Comparison of ENCODE assay signal across 27 cellular contexts in the genomic region with DNA sequence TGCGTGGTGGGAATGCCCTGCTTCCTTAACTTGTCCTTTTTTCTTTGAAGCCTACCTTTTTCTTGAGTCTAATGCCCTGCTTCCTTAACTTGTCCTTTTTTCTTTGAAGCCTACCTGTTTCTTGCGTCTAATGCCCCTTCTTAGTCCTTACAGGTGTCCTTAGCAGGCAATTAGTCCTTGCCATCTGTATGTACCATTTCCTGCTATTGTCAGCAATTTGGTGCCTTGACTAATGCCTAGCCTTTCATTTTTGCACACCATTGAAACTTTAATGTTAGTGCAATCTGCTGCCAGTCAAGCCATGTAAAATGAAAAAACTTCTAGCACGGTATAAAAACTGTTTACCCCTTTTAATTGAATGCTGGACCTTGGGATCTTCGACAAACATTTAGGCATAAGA. TPM values are rescaled to one million over a fixed set of nuclear protein-coding genes. Genes with fewer than 3 reads are reported as not detected.
A peak's percentile ranks its signal among the peaks of the same experiment; 100 is the strongest.
DNase-seq lines count a peak whose midpoint lies in the region; ATAC-seq, FAIRE-seq and TF ChIP-seq lines count a peak whose summit lies in the region.
"Had no signal": no experiment of that assay in that cellular context is flagged by ENCODE, and none has a peak within 500 bp of the region (broad histone marks: within the 10 kb centered on the region; RNA-seq: fewer than 3 reads in every experiment).

No MANE protein-coding gene starts in this region.

- no TSS peak for BruUV-seq in GM12878 (replicated peaks; lab: Mats Ljungman, UMichigan)

- no peak for TF ChIP-seq RAD21 in GM12878 (IDR thresholded peaks at IDR 0.05; ENCODE audit: insufficient read depth, low read depth, low read length)

- H3K4me2 ChIP-seq in KMS-11 (peak overlapping the region; percentile 56), GM12878 (ENCODE audit: control insufficient read depth, insufficient read depth) (peak overlapping the region; percentile 7; the same call in 1 of the 2 replicates)
- H3K4me2 ChIP-seq: hepatocyte had no signal

- intact Hi-C loops in GM12878 (cut with micrococcal nuclease; ENCODE audit: unreplicated experiment) (loop anchor here (10.0 kb wide), 1 partner anchor 221 kb away; no protein-coding TSS in a partner anchor), left lung (cut with DNase I) (no loop called here)

- no peak for TF ChIP-seq POLR2A in GM12878 (IDR thresholded peaks at IDR 0.05; ENCODE audit: low read depth, low read length)

- H3K79me2 ChIP-seq in KMS-11 (ENCODE audit: insufficient read depth, low read depth) (peaks cover 67% of the 10 kb centered on the region), GM12878 (ENCODE audit: control insufficient read depth, insufficient read depth, low read length) (peaks cover 80% of the 10 kb centered on the region)

- H3K9me3 ChIP-seq in GM12878 (replicated peaks; ENCODE audit: control insufficient read depth, insufficient read depth, low read length) (no peaks in the 10 kb centered on the region; the same call in 2 of the 3 replicates), left lung (no peaks in the 10 kb centered on the region)
- H3K9me3 ChIP-seq: ascending aorta, neutrophil, psoas muscle had no signal

- peaks cover 28% of the 10 kb centered on the region for H3K36me3 Mint-ChIP-seq in activated naive CD4-positive, alpha-beta T cell treated with anti-CD3 and anti-CD28 coated beads, Interleukin-2, amount 50 U/mL, for 24 hours
- H3K36me3 Mint-ChIP-seq in nephron (ENCODE audit: low read depth) = peaks cover 66% of the 10 kb centered on the region

- H3K27me3 ChIP-seq in KMS-11 (ENCODE audit: insufficient read depth, low read depth) = no peaks in the 10 kb centered on the region
- H3K27me3 ChIP-seq in GM12878 (replicated peaks in 1 of 2; ENCODE audit: control insufficient read depth in 2 of 2, insufficient read depth in 2 of 2, low read length in 1 of 2) = no peaks in the 10 kb centered on the region
- no peaks in the 10 kb centered on the region for H3K27me3 ChIP-seq in left lung
- H3K27me3 ChIP-seq: ascending aorta, hepatocyte, neutrophil had no signal

- H3K27ac Mint-ChIP-seq in activated naive CD4-positive, alpha-beta T cell treated with anti-CD3 and anti-CD28 coated beads, Interleukin-2, amount 50 U/mL, for 24 hours = peak overlapping the region; percentile 76
- peak overlapping the region in 1 of 3 experiments; percentile 28 for H3K27ac Mint-ChIP-seq in nephron
- H3K27ac Mint-ChIP-seq: activated CD4-positive, alpha-beta T cell treated with anti-CD3 and anti-CD28 coated beads, Interleukin-2, amount 10 ng/mL, durations not matched to agents 7 days and 5 days; stimulated activated memory B cell treated with anti-CD40 and anti-IgM and Interleukin-4, amounts not matched to agents 10 μg/mL and 1 μg/mL and 100 μg/mL, for 72 hours had no signal

- H4K20me1 ChIP-seq in KMS-11 (ENCODE audit: insufficient read depth) (no peaks in the 10 kb centered on the region), GM12878 (ENCODE audit: control insufficient read depth, insufficient read depth) (peaks cover 11% of the 10 kb centered on the region)

- TF ChIP-seq CTCF in KMS-11 (conservative IDR thresholded peaks at IDR 0.05; ENCODE audit: low read depth, low read length) (no peak), GM12878 (IDR thresholded peaks at IDR 0.05 in 2 of 3, conservative IDR thresholded peaks at IDR 0.05 in 1 of 3; ENCODE audit: control insufficient read depth in 2 of 3, extremely low read depth in 1 of 3, insufficient read depth in 1 of 3, low read depth in 3 of 3, low read length in 3 of 3) (no peak), nephron (IDR thresholded peaks at IDR 0.05; ENCODE audit: unreplicated experiment in 3 of 3) (no peak), left lung (IDR thresholded peaks at IDR 0.05) (no peak)

- no peaks in the 10 kb centered on the region for H3K27me3 Mint-ChIP-seq in activated naive CD4-positive, alpha-beta T cell treated with anti-CD3 and anti-CD28 coated beads, Interleukin-2, amount 50 U/mL, for 24 hours
- peaks cover 3% of the 10 kb centered on the region for H3K27me3 Mint-ChIP-seq in nephron (ENCODE audit: low read depth)
- H3K27me3 Mint-ChIP-seq: activated CD4-positive, alpha-beta T cell treated with anti-CD3 and anti-CD28 coated beads, Interleukin-2, amount 10 ng/mL, durations not matched to agents 7 days and 5 days; stimulated activated memory B cell treated with anti-CD40 and anti-IgM and Interleukin-4, amounts not matched to agents 10 μg/mL and 1 μg/mL and 100 μg/mL, for 72 hours had no signal

- DNase-seq in activated naive CD4-positive, alpha-beta T cell treated with Interleukin-2 at 50 U/mL for 16 hours = no peak
- no peak for DNase-seq in GM12878 (ENCODE audit: low read depth, low spot score)
- DNase-seq in C1 segment of cervical spinal cord (lab: John Stamatoyannopoulos, UW) = no peak
- DNase-seq in left lung = no peak
- DNase-seq: activated CD4-positive, alpha-beta T cell treated with anti-CD3 and anti-CD28 coated beads, Interleukin-2, amount 10 ng/mL, durations not matched to agents 7 days and 5 days; activated naive CD4-positive, alpha-beta T cell treated with anti-CD3 and anti-CD28 coated beads, Interleukin-2, amount 50 U/mL, for 16 hours; DMS153; foreskin melanocyte; GF-D8; Karpas-422; left ventricle myocardium superior; NCI-H1092; NCI-H187 treated with DMSO at 0.1 percent for 48 hours; NCI-H2227 treated with DMSO at 0.1 percent for 48 hours; NCI-H748 treated with DMSO at 0.1 percent for 48 hours; psoas muscle; SIG-M5; stimulated activated CD4-positive, alpha-beta T cell treated with anti-CD3 and anti-CD28 coated beads, Interleukin-1b, Interleukin-23, amount 100 ng/mL, for 48 hours had no signal

- peaks cover 3% of the 10 kb centered on the region for H3K9me3 Mint-ChIP-seq in activated naive CD4-positive, alpha-beta T cell treated with anti-CD3 and anti-CD28 coated beads, Interleukin-2, amount 50 U/mL, for 24 hours
- peaks cover 7% of the 10 kb centered on the region for H3K9me3 Mint-ChIP-seq in nephron

- H3K27ac ChIP-seq in KMS-11 = peak overlapping the region; percentile 4; the same call in 1 of the 2 replicates
- H3K27ac ChIP-seq in GM12878 (ENCODE audit: control insufficient read depth, insufficient read depth) = no peak overlapping the region
- H3K27ac ChIP-seq in left lung = no peak overlapping the region
- H3K27ac ChIP-seq: hepatocyte, neutrophil had no signal

- H3K4me1 ChIP-seq in KMS-11 (ENCODE audit: low read depth, poor library complexity, severe bottlenecking) (peaks cover 39% of the 10 kb centered on the region), GM12878 (ENCODE audit: control insufficient read depth, insufficient read depth, low read length) (peaks cover 11% of the 10 kb centered on the region), left lung (peaks cover 13 to 41% of the 10 kb centered on the region in 2 donors)

- H3K4me1 Mint-ChIP-seq in activated naive CD4-positive, alpha-beta T cell treated with anti-CD3 and anti-CD28 coated beads, Interleukin-2, amount 50 U/mL, for 24 hours = peaks cover 84% of the 10 kb centered on the region
- H3K4me1 Mint-ChIP-seq in nephron = peaks cover 61% of the 10 kb centered on the region

- WGBS in GM12878 (ENCODE audit: insufficient coverage, insufficient replicate concordance, low lambda C conversion rate, missing lambda C conversion rate) = 75% methylated on average over 4 of the region's 4 CpGs

- H3K4me3 ChIP-seq in KMS-11 (IDR thresholded peaks at IDR 0.05; ENCODE audit: insufficient read depth, low read depth, low read length) (no peak overlapping the region), GM12878 (peak overlapping the region; percentile 14), left lung (no peak overlapping the region)
- H3K4me3 ChIP-seq: hepatocyte, psoas muscle had no signal

- ATAC-seq in GM12878 = no peak
- no peak for ATAC-seq in left lung
- ATAC-seq in HG03108 (IDR thresholded peaks at IDR 0.05; ENCODE audit: unreplicated experiment) = no peak
- ATAC-seq: left ventricle myocardium superior; psoas muscle; stimulated activated memory B cell treated with anti-CD40 and anti-IgM and Interleukin-4, amounts not matched to agents 10 μg/mL and 1 μg/mL and 100 μg/mL, for 72 hours had no signal

- no peaks in the 10 kb centered on the region for H3K36me3 ChIP-seq in KMS-11 (ENCODE audit: insufficient read depth)
- H3K36me3 ChIP-seq in GM12878 (ENCODE audit: control insufficient read depth in 2 of 2, insufficient read depth in 2 of 2, low read length in 1 of 2) = peaks cover 4 to 22% of the 10 kb centered on the region in 2 experiments
- peaks cover 0 to 9% of the 10 kb centered on the region in 2 donors for H3K36me3 ChIP-seq in left lung

- SMC1A ChIA-PET in GM12878 (lab: Charles Lee; ENCODE audit: uncharacterized antibody, unreplicated experiment) = no interaction called here

- TF ChIP-seq EP300 in GM12878 (IDR thresholded peaks at IDR 0.05; ENCODE audit: borderline replicate concordance in 1 of 2, control insufficient read depth in 1 of 2, low read depth in 2 of 2, low read length in 2 of 2) = no peak

- peak overlapping the region; percentile 54 for H3K4me3 Mint-ChIP-seq in activated naive CD4-positive, alpha-beta T cell treated with anti-CD3 and anti-CD28 coated beads, Interleukin-2, amount 50 U/mL, for 24 hours
- peak overlapping the region; percentile 23 to 47 (median 41) for H3K4me3 Mint-ChIP-seq in nephron
- H3K4me3 Mint-ChIP-seq: activated CD4-positive, alpha-beta T cell treated with anti-CD3 and anti-CD28 coated beads, Interleukin-2, amount 10 ng/mL, durations not matched to agents 7 days and 5 days; CD14-positive monocyte; stimulated activated memory B cell treated with anti-CD40 and anti-IgM and Interleukin-4, amounts not matched to agents 10 μg/mL and 1 μg/mL and 100 μg/mL, for 72 hours had no signal

- in situ Hi-C loops in GM12878 (cut with MboI) = loop anchor here (25.0 kb wide), 1 partner anchor 1508 kb away; no protein-coding TSS in a partner anchor

- FAIRE-seq in GM12878 (lab: Jason Lieb, UNC) = no peak

- H3K9ac ChIP-seq in KMS-11 (no peak overlapping the region), GM12878 (ENCODE audit: control insufficient read depth, insufficient read depth, low read length) (no peak overlapping the region)

- CTCF ChIA-PET in GM12878 (lab: Yijun Ruan, JAX) = no interaction called here

- RAD21 ChIA-PET in GM12878 (lab: Charles Lee; ENCODE audit: unreplicated experiment) = no interaction called here

- POLR2A ChIA-PET in GM12878 (lab: Charles Lee) = no interaction called here

- H2AFZ ChIP-seq in KMS-11 (ENCODE audit: low read depth) = no peak overlapping the region
- no peak overlapping the region for H2AFZ ChIP-seq in GM12878 (ENCODE audit: control insufficient read depth, low read depth, low read length)
- H2AFZ ChIP-seq: hepatocyte had no signal

RNA-seq across cellular contexts. Expression of gene KDM3A, which starts 4.3 kb away (rescaled TPM):
- total RNA-seq in GM12878 (2013; cell fraction: nucleolus; rRNA removed) = 203 and 241 TPM in 2 replicates
- 8.0 and 9.7 TPM in 2 replicates for total RNA-seq in GM12878 (2014; rRNA removed)
- total RNA-seq in GM12878 (2014; rRNA removed; fragmentation: Illumina TruSeq; extraction: Trizol) = 11.0 and 14.9 TPM in 2 replicates
- total RNA-seq in GM12878 (2021) = 15.7 and 16.1 TPM in 2 replicates
- 27.7 TPM for polyA plus RNA-seq in GM12878 (2011; ENCODE audit: low read depth)
- 102 and 145 TPM in 2 replicates for polyA plus RNA-seq in GM12878 (2011; rRNA removed)
- 38.0 and 48.3 TPM in 2 replicates for polyA plus RNA-seq in GM12878 (2011; cell fraction: cytosol; rRNA removed)
- 130 and 199 TPM in 2 replicates for polyA plus RNA-seq in GM12878 (2011; cell fraction: nucleus; rRNA removed)
- polyA plus RNA-seq in GM12878 (2012) = 27.7 and 67.1 TPM in 2 replicates
- 11.3 and 15.6 TPM in 2 replicates for polyA plus RNA-seq in GM12878 (2014; fragmentation: Illumina TruSeq; extraction: Trizol)
- 1 to 10 TPM; 3.8 to 4.9 TPM for polyA plus RNA-seq in GM12878 (2014; fragmentation: Nextera tagmentation; extraction: Ambion mirVana)
- 7.3 and 10.9 TPM in 2 replicates for polyA plus RNA-seq in GM12878 (2014; rRNA removed)
- 10 to 100 TPM; 10.5 to 12.1 TPM for polyA plus RNA-seq in GM12878 (2016; fragmentation: Nextera tagmentation; extraction: Ambion mirVana)
- 126 and 144 TPM in 2 replicates for polyA minus RNA-seq in GM12878 (2011; rRNA and poly(A)+ RNA removed)
- 42.4 and 48.6 TPM in 2 replicates for polyA minus RNA-seq in GM12878 (2011; cell fraction: cytosol; rRNA and poly(A)+ RNA removed)
- 151 and 156 TPM in 2 replicates for polyA minus RNA-seq in GM12878 (2011; cell fraction: nucleus; rRNA and poly(A)+ RNA removed)
- total RNA-seq in left lung = 10 to 100 TPM; 39.3 to 40.5 TPM
